11 cellular contexts compared by ENCODE assay signal in the genomic region with DNA sequence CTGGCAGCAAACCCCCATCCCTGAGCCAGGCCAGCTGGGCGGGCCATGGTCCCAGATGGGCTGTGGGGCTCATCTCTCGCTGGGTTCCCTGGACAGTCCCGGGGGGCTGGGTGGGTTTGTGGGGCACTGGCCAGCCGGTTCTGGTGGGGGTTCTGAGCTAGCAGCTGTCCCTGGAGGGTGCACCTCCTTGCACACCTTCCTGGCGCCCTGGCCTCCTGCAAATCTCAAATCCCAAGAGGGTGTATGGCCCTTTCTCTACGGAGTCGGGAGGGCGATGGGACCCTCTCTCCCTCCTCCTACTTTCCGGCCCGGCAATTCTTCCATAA. TPM values are rescaled to one million over a fixed set of nuclear protein-coding genes. Genes with fewer than 3 reads are reported as not detected.
DNase-seq lines count a peak whose midpoint lies in the region; ATAC-seq and TF ChIP-seq lines count a peak whose summit lies in the region.
"Had no signal": no experiment of that assay in that cellular context is flagged by ENCODE, and none has a peak within 500 bp of the region (broad histone marks: within the 10 kb centered on the region; RNA-seq: fewer than 3 reads in every experiment).

No MANE protein-coding gene starts in this region.

- H3K9me3 Mint-ChIP-seq in activated naive CD8-positive, alpha-beta T cell (ENCODE audit: low read depth): no peaks in the 10 kb centered on the region
- H3K9me3 Mint-ChIP-seq in activated naive CD8-positive, alpha-beta T cell treated with anti-CD3 and anti-CD28 coated beads for 36 hours: no peaks in the 10 kb centered on the region
- H3K9me3 Mint-ChIP-seq in chondrocyte (ENCODE audit: low read depth): no peaks in the 10 kb centered on the region

- peak overlapping the region; percentile 35 to 42 for H3K4ac ChIP-seq in mesenchymal stem cell (ENCODE audit: low read depth in 1 of 2, low read length in 2 of 2)

- peak overlapping the region; percentile 86 for H2AK5ac ChIP-seq in mesenchymal stem cell (ENCODE audit: low read length, severe bottlenecking)

- H3K36me3 Mint-ChIP-seq in activated naive CD8-positive, alpha-beta T cell: no peaks in the 10 kb centered on the region
- H3K36me3 Mint-ChIP-seq in activated naive CD8-positive, alpha-beta T cell treated with anti-CD3 and anti-CD28 coated beads for 36 hours: no peaks in the 10 kb centered on the region
- no peaks in the 10 kb centered on the region for H3K36me3 Mint-ChIP-seq in chondrocyte (ENCODE audit: low read depth)

- no peak for TF ChIP-seq POLR2A in tibial nerve (IDR thresholded peaks at IDR 0.05)

- no peaks in the 10 kb centered on the region for H3K9me3 ChIP-seq in mesenchymal stem cell (ENCODE audit: control insufficient read depth, low read length)
- no peaks in the 10 kb centered on the region for H3K9me3 ChIP-seq in tibial nerve

- ATAC-seq in HG02588 (IDR thresholded peaks at IDR 0.05; ENCODE audit: unreplicated experiment): no peak

- no peak overlapping the region for H3K23ac ChIP-seq in mesenchymal stem cell (ENCODE audit: low read length in 2 of 2)

- peak overlapping the region; percentile 10 for H3K4me3 Mint-ChIP-seq in activated naive CD8-positive, alpha-beta T cell
- H3K4me3 Mint-ChIP-seq in activated naive CD8-positive, alpha-beta T cell treated with anti-CD3 and anti-CD28 coated beads for 36 hours: no peak overlapping the region
- H3K4me3 Mint-ChIP-seq in chondrocyte (ENCODE audit: unreplicated experiment): peak overlapping the region; percentile 56
- H3K4me3 Mint-ChIP-seq: HFFc6 had no signal

- H3K79me1 ChIP-seq in mesenchymal stem cell (replicated peaks; ENCODE audit: low read length, poor library complexity, severe bottlenecking): no peaks in the 10 kb centered on the region

- H3K4me1 ChIP-seq in mesenchymal stem cell (ENCODE audit: control insufficient read depth, insufficient read depth, low read depth, low read length): peaks cover 76% of the 10 kb centered on the region
- H3K4me1 ChIP-seq in tibial nerve: peaks cover 0 to 81% (median 57%) of the 10 kb centered on the region in 4 donors

- no peak overlapping the region for H3K27ac Mint-ChIP-seq in activated naive CD8-positive, alpha-beta T cell
- no peak overlapping the region for H3K27ac Mint-ChIP-seq in activated naive CD8-positive, alpha-beta T cell treated with anti-CD3 and anti-CD28 coated beads for 36 hours
- peak overlapping the region; percentile 87 for H3K27ac Mint-ChIP-seq in chondrocyte (ENCODE audit: unreplicated experiment)
- H3K27ac Mint-ChIP-seq: HFFc6 had no signal

- TF ChIP-seq EP300 in tibial nerve (IDR thresholded peaks at IDR 0.05): no peak

- H4K8ac ChIP-seq in mesenchymal stem cell (ENCODE audit: low read length): peak overlapping the region; percentile 54

- H3K27me3 ChIP-seq in mesenchymal stem cell (ENCODE audit: control insufficient read depth in 1 of 2, insufficient read depth in 1 of 2, low read length in 2 of 2): peaks cover 0 to 3% of the 10 kb centered on the region in 2 experiments
- peaks cover 0 to 10% of the 10 kb centered on the region in 2 donors for H3K27me3 ChIP-seq in tibial nerve

- peaks cover 6% of the 10 kb centered on the region for H3K4me1 Mint-ChIP-seq in activated naive CD8-positive, alpha-beta T cell (ENCODE audit: low read depth)
- H3K4me1 Mint-ChIP-seq in activated naive CD8-positive, alpha-beta T cell treated with anti-CD3 and anti-CD28 coated beads for 36 hours: peaks cover 5% of the 10 kb centered on the region
- peaks cover 57% of the 10 kb centered on the region for H3K4me1 Mint-ChIP-seq in chondrocyte (ENCODE audit: low read depth)

- in situ Hi-C loops in GM13976 (cut with MboI; ENCODE audit: low sequenced_read_pairs, unreplicated experiment): no loop called here

- DNase-seq in activated naive CD8-positive, alpha-beta T cell treated with anti-CD3 and anti-CD28 coated beads for 36 hours: no peak
- DNase-seq in chondrocyte (ENCODE audit: low spot score): no peak
- DNase-seq in mesenchymal stem cell: no peak
- no peak for DNase-seq in tibial nerve (ENCODE audit: low spot score in 2 of 2)
- DNase-seq in GM13976 (ENCODE audit: low spot score): no peak
- no peak for DNase-seq in T1000 (lab: John Stamatoyannopoulos, UW)

- H3K9ac ChIP-seq in mesenchymal stem cell (ENCODE audit: low read length): peak overlapping the region; percentile 57

- TF ChIP-seq CTCF in chondrocyte (IDR thresholded peaks at IDR 0.05) (no peak), tibial nerve (IDR thresholded peaks at IDR 0.05) (no peak), GM13976 (IDR thresholded peaks at IDR 0.05; ENCODE audit: borderline replicate concordance, control extremely low read depth, extremely low read depth, insufficient read depth, missing control alignments) (no peak)

- H2BK5ac ChIP-seq in mesenchymal stem cell (ENCODE audit: low read depth, low read length, poor library complexity, severe bottlenecking): peak overlapping the region; percentile 96

- peak overlapping the region; percentile 90 for H2BK120ac ChIP-seq in mesenchymal stem cell (ENCODE audit: low read depth, low read length)

- peaks cover 0 to 22% of the 10 kb centered on the region in 2 experiments for H3K36me3 ChIP-seq in mesenchymal stem cell (ENCODE audit: control insufficient read depth in 1 of 2, insufficient read depth in 2 of 2, low read depth in 1 of 2, low read length in 2 of 2)
- no peaks in the 10 kb centered on the region for H3K36me3 ChIP-seq in tibial nerve

- peak overlapping the region; percentile 97 for H2BK15ac ChIP-seq in mesenchymal stem cell (ENCODE audit: low read depth, poor library complexity, severe bottlenecking)

- 46% methylated on average over 3 of the region's 10 CpGs for WGBS in mesenchymal stem cell
- 12 to 14% methylated on average over 8 to 10 of the region's 10 CpGs for WGBS in tibial nerve, 2 donors

- peak overlapping the region; percentile 44 to 90 for H3K18ac ChIP-seq in mesenchymal stem cell (ENCODE audit: low read depth in 1 of 2, low read length in 2 of 2)

- peak overlapping the region; percentile 94 for H4K91ac ChIP-seq in mesenchymal stem cell (ENCODE audit: low read length)

- H3K27me3 Mint-ChIP-seq in activated naive CD8-positive, alpha-beta T cell: peaks cover 2% of the 10 kb centered on the region
- peaks cover 47% of the 10 kb centered on the region for H3K27me3 Mint-ChIP-seq in activated naive CD8-positive, alpha-beta T cell treated with anti-CD3 and anti-CD28 coated beads for 36 hours
- H3K27me3 Mint-ChIP-seq in chondrocyte (ENCODE audit: low read depth): no peaks in the 10 kb centered on the region

- H3K27ac ChIP-seq in mesenchymal stem cell (ENCODE audit: low read length, poor library complexity, severe bottlenecking) (peak overlapping the region; percentile 93), tibial nerve (peak overlapping the region in 2 of 4 donors; percentile 90 to 94)

- H3K4me3 ChIP-seq in mesenchymal stem cell (ENCODE audit: insufficient read depth in 1 of 2, low read depth in 1 of 2, low read length in 2 of 2) (peak overlapping the region in 1 of 2 experiments; percentile 5), tibial nerve (peak overlapping the region in 3 of 4 donors; percentile 71 to 93 (median 83))

- peak overlapping the region; percentile 80 for H3K4me2 ChIP-seq in mesenchymal stem cell (ENCODE audit: low read length, poor library complexity, severe bottlenecking)

- H3K14ac ChIP-seq in mesenchymal stem cell (ENCODE audit: low read length in 2 of 2): no peak overlapping the region

- H2BK12ac ChIP-seq in mesenchymal stem cell (ENCODE audit: low read length in 2 of 2): peak overlapping the region; percentile 49 to 66

- H2AFZ ChIP-seq in mesenchymal stem cell (ENCODE audit: low read depth, low read length): no peak overlapping the region

RNA-seq across cellular contexts. Expression of gene LAMA5, which starts 1.2 kb away (rescaled TPM):
- under 1 TPM; 0.38 to 0.91 TPM for total RNA-seq in activated naive CD8-positive, alpha-beta T cell treated with anti-CD3 and anti-CD28 coated beads for 36 hours
- total RNA-seq in chondrocyte: 156 to 368 TPM (median 355 TPM) in 3 replicates
- polyA plus RNA-seq in mesenchymal stem cell (2013, experiment 1 of 2): 70.0 TPM
- polyA plus RNA-seq in mesenchymal stem cell (2013, experiment 2 of 2): 65.1 TPM
- 100 to 1,000 TPM in 3 of 4 donors, 10 to 100 TPM in 1; 95.2 to 230 (median 139) TPM for total RNA-seq in tibial nerve

RNA-seq across cellular contexts. Expression of gene RPS21, which starts 18.6 kb away (rescaled TPM):
- 1,000 to 10,000 TPM; 2,242 to 2,482 TPM for total RNA-seq in activated naive CD8-positive, alpha-beta T cell treated with anti-CD3 and anti-CD28 coated beads for 36 hours
- 830 to 911 TPM (median 873 TPM) in 3 replicates for total RNA-seq in chondrocyte
- 2,383 TPM for polyA plus RNA-seq in mesenchymal stem cell (2013, experiment 1 of 2)
- polyA plus RNA-seq in mesenchymal stem cell (2013, experiment 2 of 2): 2,319 TPM
- 1,000 to 10,000 TPM; 1,371 to 3,195 (median 1,826) TPM for total RNA-seq in tibial nerve

RNA-seq across cellular contexts. Expression of gene CABLES2, which starts 38.8 kb away (rescaled TPM):
- 1 to 10 TPM; 4.9 to 5.3 TPM for total RNA-seq in activated naive CD8-positive, alpha-beta T cell treated with anti-CD3 and anti-CD28 coated beads for 36 hours
- total RNA-seq in chondrocyte (6.4 to 7.8 TPM (median 6.5 TPM) in 3 replicates), tibial nerve (1 to 10 TPM; 1.1 to 9.9 (median 6.2) TPM)
- 5.4 TPM for polyA plus RNA-seq in mesenchymal stem cell (2013, experiment 1 of 2)
- 5.4 TPM for polyA plus RNA-seq in mesenchymal stem cell (2013, experiment 2 of 2)

RNA-seq across cellular contexts. Expression of gene RBBP8NL, which starts 59.1 kb away (rescaled TPM):
- total RNA-seq in activated naive CD8-positive, alpha-beta T cell treated with anti-CD3 and anti-CD28 coated beads for 36 hours: not detected
- total RNA-seq in chondrocyte (not detected in 3 replicates), tibial nerve (not detected)
- not detected for polyA plus RNA-seq in mesenchymal stem cell (2013, experiment 1 of 2)
- not detected for polyA plus RNA-seq in mesenchymal stem cell (2013, experiment 2 of 2)
- total RNA-seq: HFFc6, LHCN-M2, pulmonary artery endothelial cell had no signal

Comparison
In these comparisons a context has a peak if more than half of its experiments do, and no peak if none do; other contexts are left out.
1. RNA of gene LAMA5, which starts 1.2 kb away (total RNA-seq): 156 to 368 TPM in chondrocyte and 95.2 to 230 TPM in tibial nerve; 0.38 to 0.91 TPM in activated naive CD8-positive, alpha-beta T cell treated with anti-CD3 and anti-CD28 coated beads for 36 hours; every median in the first group is over 10 times any median in the second.